8 cellular contexts compared by ENCODE assay signal in the genomic region with DNA sequence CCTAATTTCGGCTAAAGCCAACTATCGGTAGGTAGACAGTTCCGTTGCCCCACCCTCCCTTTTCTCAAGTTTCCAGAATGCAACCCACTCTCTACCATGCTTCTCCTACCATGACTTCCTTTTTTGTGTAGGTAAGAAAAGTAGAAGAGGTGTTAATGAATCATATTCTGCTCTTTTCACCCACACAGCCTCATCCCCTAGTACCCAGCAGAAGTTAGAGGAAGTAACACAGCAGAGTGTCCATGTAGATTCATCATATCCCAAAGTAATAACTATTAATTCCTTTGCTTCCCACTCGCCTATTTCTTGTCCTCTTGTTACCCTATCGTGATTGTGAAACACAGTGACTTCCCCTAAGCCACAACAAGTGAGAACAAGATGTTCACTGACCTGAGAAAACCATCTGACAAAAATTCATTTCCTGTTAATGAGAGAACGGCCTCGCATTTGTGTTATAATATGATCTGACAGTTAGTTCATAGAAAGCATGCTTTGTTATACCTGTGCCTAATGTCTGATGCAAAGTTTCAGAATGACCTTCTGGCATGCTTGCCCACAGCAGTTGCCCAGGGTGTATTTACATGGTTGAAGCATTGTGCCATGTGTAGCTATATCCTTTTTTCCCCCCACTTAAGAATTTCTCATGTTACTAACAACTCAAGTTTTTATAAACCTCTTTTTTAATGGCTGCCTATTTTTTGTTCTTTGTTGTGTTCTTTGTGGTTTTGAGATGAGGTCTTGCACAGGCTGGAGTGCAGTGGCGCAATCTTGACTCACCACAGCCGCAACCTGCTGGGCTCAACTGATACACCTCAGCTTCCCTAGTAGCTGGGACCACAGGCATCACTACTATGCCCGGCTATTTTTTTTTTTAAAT.
DNase-seq lines count a peak whose midpoint lies in the region; ATAC-seq, FAIRE-seq and TF ChIP-seq lines count a peak whose summit lies in the region.

No MANE protein-coding gene starts in this region.

- 80% methylated on average over 10 of the region's 10 CpGs for WGBS in liver
- WGBS in HepG2 (ENCODE audit: low lambda C conversion rate): 91% methylated on average over 10 of the region's 10 CpGs

- ATAC-seq in HepG2 (no peak), HG03521 (IDR thresholded peaks at IDR 0.05; ENCODE audit: unreplicated experiment) (peak; percentile 76), esophagus mucosa (peak; percentile 75)

- H2AFZ ChIP-seq in HepG2 (ENCODE audit: low read length): no peak overlapping the region

- in situ Hi-C loops in HepG2 (cut with HindIII; ENCODE audit: extremely low pct_ligation_motif_present, low pct_unique_long_range_greater_than_20kb): no loop called here

- no peak for TF ChIP-seq RAD21 in liver (IDR thresholded peaks at IDR 0.05)
- no peak for TF ChIP-seq RAD21 in HepG2 (CRISPR knock-in tag; IDR thresholded peaks at IDR 0.05)

- no peak for TF ChIP-seq CTCF in liver (IDR thresholded peaks at IDR 0.05; ENCODE audit: low read depth, low read length, missing input control)
- no peak for TF ChIP-seq CTCF in HepG2 (CRISPR knock-in tag; IDR thresholded peaks at IDR 0.05)

- H3K4me1 ChIP-seq in liver (ENCODE audit: control insufficient read depth in 4 of 4, insufficient read depth in 4 of 4, low read length in 3 of 4): no peaks in the 10 kb centered on the region
- H3K4me1 ChIP-seq in HepG2 (ENCODE audit: insufficient read depth, low read length): no peaks in the 10 kb centered on the region

- POLR2A ChIA-PET in HepG2 (lab: Yijun Ruan, JAX): no interaction called here

- CTCF ChIA-PET in HepG2 (lab: Yijun Ruan, JAX; ENCODE audit: low intra/inter-chr PET ratio, low total read pairs): no interaction called here

- H3K27ac ChIP-seq in liver (ENCODE audit: low read depth in 1 of 2, low read length in 2 of 2): no peak overlapping the region
- H3K27ac ChIP-seq in HepG2 (ENCODE audit: extremely low read length, insufficient read depth, low read length): no peak overlapping the region

- no peak for TF ChIP-seq POLR2A in HepG2 (IDR thresholded peaks at IDR 0.05; ENCODE audit: insufficient read depth in 1 of 2, low read depth in 2 of 2, low read length in 2 of 2)

- H3K27me3 ChIP-seq in liver (ENCODE audit: control insufficient read depth in 4 of 4, insufficient read depth in 4 of 4, low read length in 3 of 4): no peaks in the 10 kb centered on the region
- no peaks in the 10 kb centered on the region for H3K27me3 ChIP-seq in HepG2 (ENCODE audit: control insufficient read depth in 1 of 2, insufficient read depth in 2 of 2, low read length in 2 of 2)

- H3K9me3 ChIP-seq in liver (ENCODE audit: control insufficient read depth in 4 of 4, low read length in 3 of 4): no peaks in the 10 kb centered on the region
- no peaks in the 10 kb centered on the region for H3K9me3 ChIP-seq in HepG2 (ENCODE audit: low read length)

- H3K4me2 ChIP-seq in HepG2 (ENCODE audit: low read depth, low read length): no peak overlapping the region

- H3K9ac ChIP-seq in liver (ENCODE audit: low read depth in 1 of 2, low read length in 2 of 2) (no peak overlapping the region), HepG2 (ENCODE audit: insufficient read depth, low read depth, low read length) (no peak overlapping the region)

- intact Hi-C loops in HepG2 (cut with micrococcal nuclease; ENCODE audit: unreplicated experiment): no loop called here

- BruUV-seq in HepG2 (replicated peaks; lab: Mats Ljungman, UMichigan): no TSS peak

- H3K79me2 ChIP-seq in HepG2 (ENCODE audit: insufficient read depth, low read length): no peaks in the 10 kb centered on the region

- DNase-seq in HepG2 (ENCODE audit: low spot score): no peak
- peak; percentile 36 for DNase-seq in activated CD4-positive, alpha-beta T cell treated with anti-CD3 and anti-CD28 coated beads, Interleukin-2, amount 50 U/mL, for 1 hour
- peak; percentile 27 to 55 for DNase-seq in stimulated activated CD4-positive, alpha-beta T cell treated with anti-CD3 and anti-CD28 coated beads, Interleukin-4, amount 100 ng/mL, for 48 hours (ENCODE audit: low read depth in 2 of 2)
- DNase-seq in dermis blood vessel endothelial cell: no peak
- DNase-seq in 8988T: no peak

- H4K20me1 ChIP-seq in HepG2 (ENCODE audit: insufficient read depth, low read length): no peaks in the 10 kb centered on the region

- FAIRE-seq in HepG2 (lab: Jason Lieb, UNC): no peak

- TF ChIP-seq EP300 in HepG2 (IDR thresholded peaks at IDR 0.05; ENCODE audit: low read depth in 2 of 2, low read length in 2 of 2): no peak
- no peak for TF ChIP-seq EP300 in HepG2 (CRISPR knock-in tag; IDR thresholded peaks at IDR 0.05; ENCODE audit: borderline replicate concordance)

- H3K36me3 ChIP-seq in liver (ENCODE audit: control insufficient read depth in 4 of 4, insufficient read depth in 3 of 4, low read depth in 1 of 4, low read length in 3 of 4) (peaks cover 0 to 13% (median 6%) of the 10 kb centered on the region in 4 donors), HepG2 (replicated peaks in 1 of 2; ENCODE audit: control insufficient read depth in 1 of 2, insufficient read depth in 2 of 2, low read length in 2 of 2) (peaks cover 1 to 12% of the 10 kb centered on the region in 2 experiments; a peak in 2 of 5 replicates)

- H3K4me3 ChIP-seq in liver (ENCODE audit: low read depth in 1 of 3, low read length in 3 of 3): no peak overlapping the region
- no peak overlapping the region for H3K4me3 ChIP-seq in HepG2 (replicated peaks in 1 of 3; ENCODE audit: insufficient read depth in 1 of 3, low read depth in 2 of 3, low read length in 3 of 3)

TF ChIP-seq in liver, 16 proteins besides CTCF, POLR2A, EP300 and RAD21:
- no peak for TF ChIP-seq GABPA (IDR thresholded peaks at IDR 0.05 in 1 of 2, conservative IDR thresholded peaks at IDR 0.05 in 1 of 2)
- TF ChIP-seq SP1 (IDR thresholded peaks at IDR 0.05): peak; percentile 54

TF ChIP-seq in HepG2, 621 proteins besides CTCF, POLR2A, EP300 and RAD21:
- TF ChIP-seq, protein P1, sequence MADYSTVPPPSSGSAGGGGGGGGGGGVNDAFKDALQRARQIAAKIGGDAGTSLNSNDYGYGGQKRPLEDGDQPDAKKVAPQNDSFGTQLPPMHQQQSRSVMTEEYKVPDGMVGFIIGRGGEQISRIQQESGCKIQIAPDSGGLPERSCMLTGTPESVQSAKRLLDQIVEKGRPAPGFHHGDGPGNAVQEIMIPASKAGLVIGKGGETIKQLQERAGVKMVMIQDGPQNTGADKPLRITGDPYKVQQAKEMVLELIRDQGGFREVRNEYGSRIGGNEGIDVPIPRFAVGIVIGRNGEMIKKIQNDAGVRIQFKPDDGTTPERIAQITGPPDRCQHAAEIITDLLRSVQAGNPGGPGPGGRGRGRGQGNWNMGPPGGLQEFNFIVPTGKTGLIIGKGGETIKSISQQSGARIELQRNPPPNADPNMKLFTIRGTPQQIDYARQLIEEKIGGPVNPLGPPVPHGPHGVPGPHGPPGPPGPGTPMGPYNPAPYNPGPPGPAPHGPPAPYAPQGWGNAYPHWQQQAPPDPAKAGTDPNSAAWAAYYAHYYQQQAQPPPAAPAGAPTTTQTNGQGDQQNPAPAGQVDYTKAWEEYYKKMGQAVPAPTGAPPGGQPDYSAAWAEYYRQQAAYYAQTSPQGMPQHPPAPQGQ (CRISPR knock-in tag; IDR thresholded peaks at IDR 0.05; ENCODE audit: borderline replicate concordance): no peak
- TF ChIP-seq, protein P2, sequence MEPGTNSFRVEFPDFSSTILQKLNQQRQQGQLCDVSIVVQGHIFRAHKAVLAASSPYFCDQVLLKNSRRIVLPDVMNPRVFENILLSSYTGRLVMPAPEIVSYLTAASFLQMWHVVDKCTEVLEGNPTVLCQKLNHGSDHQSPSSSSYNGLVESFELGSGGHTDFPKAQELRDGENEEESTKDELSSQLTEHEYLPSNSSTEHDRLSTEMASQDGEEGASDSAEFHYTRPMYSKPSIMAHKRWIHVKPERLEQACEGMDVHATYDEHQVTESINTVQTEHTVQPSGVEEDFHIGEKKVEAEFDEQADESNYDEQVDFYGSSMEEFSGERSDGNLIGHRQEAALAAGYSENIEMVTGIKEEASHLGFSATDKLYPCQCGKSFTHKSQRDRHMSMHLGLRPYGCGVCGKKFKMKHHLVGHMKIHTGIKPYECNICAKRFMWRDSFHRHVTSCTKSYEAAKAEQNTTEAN (CRISPR knock-in tag; conservative IDR thresholded peaks at IDR 0.05): no peak
- no peak for TF ChIP-seq ASH2L (IDR thresholded peaks at IDR 0.05; ENCODE audit: insufficient read length, low read depth, low read length)
- TF ChIP-seq CREM (IDR thresholded peaks at IDR 0.05): no peak
- no peak for TF ChIP-seq CREM (CRISPR knock-in tag; IDR thresholded peaks at IDR 0.05)
- no peak for TF ChIP-seq ZNF335 (CRISPR knock-in tag; IDR thresholded peaks at IDR 0.05)
- no peak for TF ChIP-seq POGZ (CRISPR knock-in tag; IDR thresholded peaks at IDR 0.05)

Comparison
In these comparisons a context has a peak if more than half of its experiments do, and no peak if none do; other contexts are left out.
1. DNase-seq: peak in activated CD4-positive, alpha-beta T cell treated with anti-CD3 and anti-CD28 coated beads, Interleukin-2, amount 50 U/mL, for 1 hour (single experiment) and stimulated activated CD4-positive, alpha-beta T cell treated with anti-CD3 and anti-CD28 coated beads, Interleukin-4, amount 100 ng/mL, for 48 hours (2 of 2); none in HepG2 (single experiment), dermis blood vessel endothelial cell (single experiment) and 8988T (single experiment).